In the genomic region with DNA sequence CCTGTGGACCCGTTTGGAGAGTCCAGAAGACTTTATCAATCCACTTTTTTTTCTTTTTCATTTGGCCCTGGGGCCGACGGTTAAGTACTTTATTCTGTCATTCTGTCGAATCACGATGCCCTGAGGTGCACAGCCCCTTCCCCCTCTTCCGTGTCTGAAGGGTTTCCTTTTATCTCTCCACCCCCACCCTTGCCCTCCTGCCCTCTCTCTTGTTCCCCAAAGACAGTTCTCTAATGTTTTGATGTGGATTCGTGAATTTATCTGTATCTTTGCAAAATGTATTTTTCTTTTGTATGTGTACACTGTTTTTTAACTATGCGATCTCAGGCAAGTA, we compare ENCODE assay signal across 8 cellular contexts. TPM values are rescaled to one million over a fixed set of nuclear protein-coding genes. Genes with fewer than 3 reads are reported as not detected.
DNase-seq lines count a peak whose midpoint lies in the region; ATAC-seq, FAIRE-seq and TF ChIP-seq lines count a peak whose summit lies in the region.

No MANE protein-coding gene starts in this region.

- peak overlapping the region; percentile 57 to 58 for H3K4me3 ChIP-seq in CD4-positive, alpha-beta memory T cell (ENCODE audit: low read length in 2 of 2)
- H3K4me3 ChIP-seq in tibial nerve = peak overlapping the region; percentile 27 to 69 (median 51)

- peaks cover 18 to 21% of the 10 kb centered on the region in 2 donors for H3K36me3 Mint-ChIP-seq in CD4-positive, alpha-beta memory T cell
- peaks cover 10% of the 10 kb centered on the region for H3K36me3 Mint-ChIP-seq in activated naive CD8-positive, alpha-beta T cell

- CTCF ChIA-PET in CD4-positive, alpha-beta memory T cell (lab: Charles Lee; ENCODE audit: partially characterized antibody) = interaction anchor here (1.0 to 7.3 kb wide), 3 partner anchors 21 to 105 kb away, joined by 3 to 72 read pairs (median 17); no protein-coding TSS in a partner anchor

- TF ChIP-seq POLR2A in tibial nerve (IDR thresholded peaks at IDR 0.05) (no peak), GM12891 (IDR thresholded peaks at IDR 0.05; ENCODE audit: low read depth, low read length) (no peak)

- ATAC-seq in HG03025 (IDR thresholded peaks at IDR 0.05; ENCODE audit: low FRiP score, unreplicated experiment) = peak; percentile 0

- H3K9me3 Mint-ChIP-seq in CD4-positive, alpha-beta memory T cell = peaks cover 0 to 2% (median 0%) of the 10 kb centered on the region in 8 donors
- no peaks in the 10 kb centered on the region for H3K9me3 Mint-ChIP-seq in activated naive CD8-positive, alpha-beta T cell (ENCODE audit: low read depth)

- no peak for TF ChIP-seq CTCF in tibial nerve (IDR thresholded peaks at IDR 0.05)

- DNase-seq in CD4-positive, alpha-beta memory T cell = no peak
- DNase-seq in tibial nerve (ENCODE audit: low spot score in 2 of 2) (no peak), NCI-H2107 (lab: John Stamatoyannopoulos, UW) (no peak), GM12891 (ENCODE audit: insufficient read length, low spot score) (no peak), NCI-H1092 treated with DMSO at 0.1 percent for 48 hours (lab: John Stamatoyannopoulos, UW) (no peak)

- no peaks in the 10 kb centered on the region for H3K27me3 ChIP-seq in CD4-positive, alpha-beta memory T cell (ENCODE audit: insufficient read depth, low read length)
- H3K27me3 ChIP-seq in layer of hippocampus (ENCODE audit: control insufficient read depth, insufficient read depth, low read length) (no peaks in the 10 kb centered on the region), tibial nerve (no peaks in the 10 kb centered on the region)

- no peaks in the 10 kb centered on the region for H3K27me3 Mint-ChIP-seq in CD4-positive, alpha-beta memory T cell
- no peaks in the 10 kb centered on the region for H3K27me3 Mint-ChIP-seq in activated naive CD8-positive, alpha-beta T cell

- H3K4me1 Mint-ChIP-seq in CD4-positive, alpha-beta memory T cell = peaks cover 41 to 82% (median 61%) of the 10 kb centered on the region in 4 donors
- H3K4me1 Mint-ChIP-seq in activated naive CD8-positive, alpha-beta T cell (ENCODE audit: low read depth) = peaks cover 87% of the 10 kb centered on the region

- H3K27ac Mint-ChIP-seq in CD4-positive, alpha-beta memory T cell = peak overlapping the region; percentile 95 to 100 (median 99)
- H3K27ac Mint-ChIP-seq in activated naive CD8-positive, alpha-beta T cell = peak overlapping the region; percentile 97

- FAIRE-seq in GM12891 (lab: Jason Lieb, UNC) = no peak

- H3K4me1 ChIP-seq in CD4-positive, alpha-beta memory T cell (ENCODE audit: insufficient read depth, low read length) = peaks cover 79% of the 10 kb centered on the region
- H3K4me1 ChIP-seq in tibial nerve = peaks cover 0 to 37% (median 10%) of the 10 kb centered on the region in 4 donors

- 1 to 2% methylated on average over 8 of the region's 8 CpGs for WGBS in tibial nerve, 2 donors

- H3K36me3 ChIP-seq in CD4-positive, alpha-beta memory T cell (ENCODE audit: insufficient read depth, low read length) = no peaks in the 10 kb centered on the region
- H3K36me3 ChIP-seq in tibial nerve = no peaks in the 10 kb centered on the region

- intact Hi-C loops in CD4-positive, alpha-beta memory T cell (cut with micrococcal nuclease) = loop anchor here (1.0 to 5.0 kb wide), 7 partner anchors 22 to 774 kb away; a partner anchor contains a TSS

- H3K4me3 Mint-ChIP-seq in CD4-positive, alpha-beta memory T cell = peak overlapping the region; percentile 89 to 93 (median 92)
- peak overlapping the region; percentile 93 for H3K4me3 Mint-ChIP-seq in activated naive CD8-positive, alpha-beta T cell

- no peak for TF ChIP-seq EP300 in tibial nerve (IDR thresholded peaks at IDR 0.05)

- H3K27ac ChIP-seq in CD4-positive, alpha-beta memory T cell (ENCODE audit: low read depth, low read length) = peak overlapping the region; percentile 86
- H3K27ac ChIP-seq in layer of hippocampus (ENCODE audit: low read depth, low read length) = peak overlapping the region; percentile 60
- peak overlapping the region in 3 of 4 donors; percentile 74 to 91 (median 84) for H3K27ac ChIP-seq in tibial nerve

- H3K9me3 ChIP-seq in CD4-positive, alpha-beta memory T cell (ENCODE audit: control insufficient read depth in 1 of 2, low read length in 2 of 2) = no peaks in the 10 kb centered on the region
- H3K9me3 ChIP-seq in tibial nerve = no peaks in the 10 kb centered on the region

- POLR2A ChIA-PET in CD4-positive, alpha-beta memory T cell (lab: Charles Lee; ENCODE audit: partially characterized antibody) = interaction anchor here (0.7 to 14.9 kb wide), 16 partner anchors 9 to 395 kb away, joined by 3 to 249 read pairs (median 5); a partner anchor contains a TSS

TF ChIP-seq in GM12891, 5 proteins besides CTCF, POLR2A, EP300 and RAD21:
- TF ChIP-seq POU2F2 (IDR thresholded peaks at IDR 0.05; ENCODE audit: low read depth, low read length) = no peak
- TF ChIP-seq TAF1 (IDR thresholded peaks at IDR 0.05; ENCODE audit: low read depth, low read length) = no peak
- TF ChIP-seq POLR2AphosphoS5 (IDR thresholded peaks at IDR 0.05; ENCODE audit: low read depth, low read length) = no peak
- no peak for TF ChIP-seq SPI1 (IDR thresholded peaks at IDR 0.05; ENCODE audit: low read depth, low read length)
- TF ChIP-seq PAX5 (IDR thresholded peaks at IDR 0.05; ENCODE audit: insufficient read depth, low read length, severe bottlenecking) = no peak

RNA-seq across cellular contexts. Expression of a gene that starts 1.7 kb away (rescaled TPM):
- total RNA-seq in CD4-positive, alpha-beta memory T cell = 100 to 1,000 TPM; 199 to 200 TPM
- 100 to 1,000 TPM in 1 of 2 donors, 10 to 100 TPM in 1; 30.6 to 108 TPM for polyA plus RNA-seq in CD4-positive, alpha-beta memory T cell
- total RNA-seq in tibial nerve = 10 to 100 TPM; 12.4 to 71.7 (median 15.6) TPM
- polyA plus RNA-seq in GM12891 (2012; ENCODE audit: low read depth, missing spikeins) = 9.9 TPM
